24 cellular contexts compared by ENCODE assay signal in the genomic region with DNA sequence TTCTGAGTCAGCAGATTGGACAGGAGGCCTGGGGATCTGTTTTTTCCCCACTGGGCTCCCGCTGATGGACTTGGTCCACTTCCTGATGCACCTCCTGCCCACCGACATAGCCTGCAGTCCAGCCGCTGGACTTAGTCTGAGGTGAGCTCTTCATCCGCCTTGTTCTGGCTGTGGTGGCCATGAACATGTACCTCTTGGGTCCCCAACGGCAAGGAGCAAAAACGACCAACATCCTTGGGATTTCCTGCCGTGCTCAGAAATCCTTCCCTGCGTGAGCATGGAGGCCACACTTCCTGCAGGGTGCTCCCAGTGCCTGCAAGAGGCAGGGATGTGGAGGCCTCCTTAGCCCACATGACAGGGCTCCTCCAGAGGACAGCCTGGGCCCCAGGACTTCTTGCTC.
"Had no signal": no experiment of that assay in that cellular context is flagged by ENCODE, and none has a peak within 500 bp of the region (broad histone marks: within the 10 kb centered on the region; RNA-seq: fewer than 3 reads in every experiment).

No MANE protein-coding gene starts in this region.

- H3K4me3 ChIP-seq: SJSA1 had no signal

- H3K27ac ChIP-seq: SJSA1 had no signal

- H3K4me1 ChIP-seq: SJSA1 had no signal

- DNase-seq: activated CD4-positive, alpha-beta T cell treated with anti-CD3 and anti-CD28 coated beads for 36 hours; activated CD4-positive, alpha-beta T cell treated with anti-CD3 and anti-CD28 coated beads, Interleukin-2, amount 10 ng/mL, durations not matched to agents 7 days and 5 days; activated CD4-positive, alpha-beta T cell treated with anti-CD3 and anti-CD28 coated beads, Interleukin-2, amount 50 U/mL, for 48 hours; activated CD8-positive, alpha-beta T cell treated with anti-CD3 and anti-CD28 coated beads, Interleukin-2, amount 10 ng/mL, durations not matched to agents 7 days and 5 days; activated naive CD4-positive, alpha-beta T cell treated with anti-CD3 and anti-CD28 coated beads, Interleukin-2, amount 10 ng/mL, durations not matched to agents 7 days and 5 days; activated naive CD8-positive, alpha-beta T cell treated with anti-CD3 and anti-CD28 coated beads, Interleukin-2, amount 50 U/mL, for 24 hours; activated T-cell treated with anti-CD3 and anti-CD28 coated beads, Interleukin-2, amount 50 U/mL, for 24 hours; anterior cingulate cortex; Karpas-422; KBM-7; NCI-H1048; NCI-H1105 treated with DMSO at 0.1 percent for 48 hours; NCI-H1436; NCI-H1694 treated with DMSO at 0.1 percent for 48 hours; NCI-H2029; NCI-H345; NCI-H524 treated with DMSO at 0.1 percent for 48 hours; RPMI8226; SHP77 treated with DMSO at 0.1 percent for 48 hours; SK-N-SH had no signal

- ATAC-seq: activated CD4-positive, alpha-beta T cell treated with anti-CD3 and anti-CD28 coated beads for 36 hours; activated CD4-positive, CD25-positive, alpha-beta regulatory T cell treated with anti-CD3 and anti-CD28 coated beads, Interleukin-2, amount 50 U/mL, for 24 hours; activated CD8-positive, alpha-beta T cell treated with anti-CD3 and anti-CD28 coated beads, Interleukin-2, amount 10 ng/mL, durations not matched to agents 7 days and 5 days; activated naive CD8-positive, alpha-beta T cell treated with anti-CD3 and anti-CD28 coated beads, Interleukin-2, amount 50 U/mL, for 24 hours; Panc1; WTC11 had no signal

- H3K27me3 ChIP-seq: SJSA1 had no signal

- H3K9me3 ChIP-seq: SJSA1, SK-N-SH had no signal
